Comparison of ENCODE assay signal across 12 cellular contexts in the genomic region with DNA sequence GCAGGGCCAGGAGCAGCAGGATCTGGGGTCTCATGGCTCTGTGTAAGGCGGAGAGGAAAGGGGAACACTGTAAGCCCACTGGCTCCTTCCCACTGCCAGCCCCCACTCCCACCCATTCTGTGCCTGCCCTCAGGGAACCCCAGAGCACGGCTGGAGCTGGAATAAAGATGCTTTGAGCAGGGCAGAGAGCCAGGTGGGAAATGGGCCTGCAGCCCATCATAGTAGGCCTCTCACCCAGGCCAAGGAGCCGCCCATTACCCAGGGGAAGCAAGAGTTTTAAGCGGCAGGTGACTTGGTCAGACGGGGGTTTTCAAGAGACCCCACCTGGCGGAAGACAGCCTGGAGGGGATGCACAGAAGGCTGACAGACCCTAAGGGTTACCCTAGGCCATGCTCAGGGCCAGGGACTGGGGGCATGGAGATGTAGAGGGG. TPM values are rescaled to one million over a fixed set of nuclear protein-coding genes. Genes with fewer than 3 reads are reported as not detected.
DNase-seq lines count a peak whose midpoint lies in the region; ATAC-seq and TF ChIP-seq lines count a peak whose summit lies in the region.
"Had no signal": no experiment of that assay in that cellular context is flagged by ENCODE, and none has a peak within 500 bp of the region (broad histone marks: within the 10 kb centered on the region; RNA-seq: fewer than 3 reads in every experiment).

No MANE protein-coding gene starts in this region.

- no peaks in the 10 kb centered on the region for H3K9me3 ChIP-seq in MM.1S (replicated peaks; ENCODE audit: insufficient read depth, low read length)
- H3K9me3 ChIP-seq: adrenal gland, Caco-2 had no signal

- no peaks in the 10 kb centered on the region for H3K9me2 ChIP-seq in MM.1S (replicated peaks; ENCODE audit: insufficient read depth, low read length)

- no peaks in the 10 kb centered on the region for H4K20me1 ChIP-seq in MM.1S (ENCODE audit: insufficient read depth, low read length)

- ATAC-seq in activated naive CD8-positive, alpha-beta T cell treated with anti-CD3 and anti-CD28 coated beads, Interleukin-2, amount 10 ng/mL, durations not matched to agents 7 days and 5 days (ENCODE audit: low read depth): no peak
- no peak for ATAC-seq in stimulated activated naive B cell treated with anti-CD40 and anti-IgM and Interleukin-4, amounts not matched to agents 10 μg/mL and 1 μg/mL and 100 μg/mL, for 72 hours (replicated peaks)

- no peaks in the 10 kb centered on the region for H3K36me3 Mint-ChIP-seq in activated naive CD8-positive, alpha-beta T cell treated with anti-CD3 and anti-CD28 coated beads, Interleukin-2, amount 10 ng/mL, durations not matched to agents 7 days and 5 days
- H3K36me3 Mint-ChIP-seq in stimulated activated naive B cell treated with anti-CD40 and anti-IgM and Interleukin-4, amounts not matched to agents 10 μg/mL and 1 μg/mL and 100 μg/mL, for 72 hours: peaks cover 83 to 91% of the 10 kb centered on the region in 2 donors

- POLR2A ChIA-PET in activated naive CD8-positive, alpha-beta T cell treated with anti-CD3 and anti-CD28 coated beads, Interleukin-2, amount 10 ng/mL, durations not matched to agents 7 days and 5 days (lab: Charles Lee): no interaction called here

- H3K4me3 Mint-ChIP-seq in activated naive CD8-positive, alpha-beta T cell treated with anti-CD3 and anti-CD28 coated beads, Interleukin-2, amount 10 ng/mL, durations not matched to agents 7 days and 5 days: no peak overlapping the region
- H3K4me3 Mint-ChIP-seq in stimulated activated naive B cell treated with anti-CD40 and anti-IgM and Interleukin-4, amounts not matched to agents 10 μg/mL and 1 μg/mL and 100 μg/mL, for 72 hours: peak overlapping the region; percentile 84 to 87

- peak overlapping the region; percentile 24 for H3K27ac Mint-ChIP-seq in activated naive CD8-positive, alpha-beta T cell treated with anti-CD3 and anti-CD28 coated beads, Interleukin-2, amount 10 ng/mL, durations not matched to agents 7 days and 5 days
- H3K27ac Mint-ChIP-seq in stimulated activated naive B cell treated with anti-CD40 and anti-IgM and Interleukin-4, amounts not matched to agents 10 μg/mL and 1 μg/mL and 100 μg/mL, for 72 hours: peak overlapping the region; percentile 84

- no peak overlapping the region for H3K4me3 ChIP-seq in H7 (ENCODE audit: insufficient read depth, low read depth, low read length)
- H3K4me3 ChIP-seq in MM.1S (ENCODE audit: low read length): no peak overlapping the region

- no peak overlapping the region for H3K9ac ChIP-seq in MM.1S (ENCODE audit: low read length)

- no peaks in the 10 kb centered on the region for H3K4me1 ChIP-seq in MM.1S (ENCODE audit: low read length)

- no peak for TF ChIP-seq CTCF in MM.1S (IDR thresholded peaks at IDR 0.05; ENCODE audit: low read length)

- no peak overlapping the region for H3K27ac ChIP-seq in MM.1S (ENCODE audit: low read length)

- no peaks in the 10 kb centered on the region for H3F3A ChIP-seq in MM.1S (ENCODE audit: insufficient read depth, low read length)

- H3K79me2 ChIP-seq in MM.1S (ENCODE audit: low read length): no peaks in the 10 kb centered on the region

- H3K36me3 ChIP-seq in H7 (replicated peaks; ENCODE audit: control insufficient read depth, insufficient read depth, low read length): no peaks in the 10 kb centered on the region
- no peaks in the 10 kb centered on the region for H3K36me3 ChIP-seq in MM.1S (replicated peaks; ENCODE audit: insufficient read depth, low read length)

- DNase-seq in H7 (peak; percentile 42), islet precursor cell (peak; percentile 52), hepatic stellate cell (ENCODE audit: low spot score) (no peak), NCI-H1930 (lab: John Stamatoyannopoulos, UW) (no peak), dedifferentiated amniotic fluid mesenchymal stem cell (ENCODE audit: extremely low spot score) (no peak), MM.1S (no peak)
- DNase-seq in activated naive CD8-positive, alpha-beta T cell treated with anti-CD3 and anti-CD28 coated beads, Interleukin-2, amount 10 ng/mL, durations not matched to agents 7 days and 5 days: no peak
- DNase-seq in stimulated activated naive B cell treated with anti-CD40 and anti-IgM and Interleukin-4, amounts not matched to agents 10 μg/mL and 1 μg/mL and 100 μg/mL, for 72 hours: no peak
- DNase-seq: NCI-H2171; stimulated activated CD4-positive, alpha-beta T cell treated with anti-CD3 and anti-CD28 coated beads, Interleukin-2, amount 100 ng/mL, for 48 hours had no signal

- H3K9me3 Mint-ChIP-seq in activated naive CD8-positive, alpha-beta T cell treated with anti-CD3 and anti-CD28 coated beads, Interleukin-2, amount 10 ng/mL, durations not matched to agents 7 days and 5 days: no peaks in the 10 kb centered on the region
- no peaks in the 10 kb centered on the region for H3K9me3 Mint-ChIP-seq in stimulated activated naive B cell treated with anti-CD40 and anti-IgM and Interleukin-4, amounts not matched to agents 10 μg/mL and 1 μg/mL and 100 μg/mL, for 72 hours

- peaks cover 11% of the 10 kb centered on the region for H3K27me3 ChIP-seq in H7 (ENCODE audit: control insufficient read depth, insufficient read depth, low read length)
- H3K27me3 ChIP-seq in MM.1S (replicated peaks; ENCODE audit: insufficient read depth, low read length): peaks cover 22% of the 10 kb centered on the region

- H3K27me3 Mint-ChIP-seq in activated naive CD8-positive, alpha-beta T cell treated with anti-CD3 and anti-CD28 coated beads, Interleukin-2, amount 10 ng/mL, durations not matched to agents 7 days and 5 days: peaks cover 24% of the 10 kb centered on the region
- peaks cover 0 to 2% of the 10 kb centered on the region in 2 donors for H3K27me3 Mint-ChIP-seq in stimulated activated naive B cell treated with anti-CD40 and anti-IgM and Interleukin-4, amounts not matched to agents 10 μg/mL and 1 μg/mL and 100 μg/mL, for 72 hours

- H3K4me1 Mint-ChIP-seq in activated naive CD8-positive, alpha-beta T cell treated with anti-CD3 and anti-CD28 coated beads, Interleukin-2, amount 10 ng/mL, durations not matched to agents 7 days and 5 days: peaks cover 30% of the 10 kb centered on the region
- H3K4me1 Mint-ChIP-seq in stimulated activated naive B cell treated with anti-CD40 and anti-IgM and Interleukin-4, amounts not matched to agents 10 μg/mL and 1 μg/mL and 100 μg/mL, for 72 hours: peaks cover 60 to 81% of the 10 kb centered on the region in 2 donors

- H2AFZ ChIP-seq in MM.1S (ENCODE audit: low read length): no peak overlapping the region

- H3K4me2 ChIP-seq in MM.1S (ENCODE audit: low read depth, low read length): no peak overlapping the region

RNA-seq across cellular contexts. Expression of gene LRRC32, which starts 4.6 kb away (rescaled TPM):
- total RNA-seq in H7 (2014; rRNA removed; shearing (Covaris generic)): 0.63 and 0.94 TPM in 2 replicates
- total RNA-seq in activated naive CD8-positive, alpha-beta T cell treated with anti-CD3 and anti-CD28 coated beads, Interleukin-2, amount 10 ng/mL, durations not matched to agents 7 days and 5 days: under 1 TPM; 0.34 to 0.75 TPM

Comparison
In these comparisons a context has a peak if more than half of its experiments do, and no peak if none do; other contexts are left out.
1. DNase-seq: peak in H7 (single experiment) and islet precursor cell (single experiment); none in activated naive CD8-positive, alpha-beta T cell treated with anti-CD3 and anti-CD28 coated beads, Interleukin-2, amount 10 ng/mL, durations not matched to agents 7 days and 5 days (single experiment), stimulated activated naive B cell treated with anti-CD40 and anti-IgM and Interleukin-4, amounts not matched to agents 10 μg/mL and 1 μg/mL and 100 μg/mL, for 72 hours (single experiment), hepatic stellate cell (single experiment), NCI-H1930 (0 of 2), dedifferentiated amniotic fluid mesenchymal stem cell (single experiment) and MM.1S (single experiment).